ENCODE assay signal across 34 cellular contexts in genomic region chr18:23842305-23842704, GRCh38.
"Had no signal": no experiment of that assay in that cellular context is flagged by ENCODE, and none has a peak within 500 bp of the region (broad histone marks: within the 10 kb centered on the region; RNA-seq: fewer than 3 reads in every experiment).

No MANE protein-coding gene starts in this region.

- H3K27me3 ChIP-seq: MG63 had no signal

- H3K4me3 ChIP-seq: MG63 had no signal

- H3K9ac ChIP-seq: KMS-11 had no signal

- H3K4me2 ChIP-seq: KMS-11 had no signal

- H3K27ac ChIP-seq: KMS-11 had no signal

- H3K9me3 ChIP-seq: MG63 had no signal

- DNase-seq: Karpas-422, Kasumi-1, MG63, MM.1S, MV-4-11, NCI-H1048, NCI-H1092, NCI-H1092 treated with DMSO at 0.1 percent for 48 hours, NCI-H1105, NCI-H1105 treated with DMSO at 0.1 percent for 48 hours, NCI-H1417, NCI-H1417 treated with DMSO at 0.1 percent for 48 hours, NCI-H1436, NCI-H1436 treated with DMSO at 0.1 percent for 48 hours, NCI-H146, NCI-H1694, NCI-H1694 treated with DMSO at 0.1 percent for 48 hours, NCI-H187, NCI-H187 treated with DMSO at 0.1 percent for 48 hours, NCI-H1930, NCI-H2029, NCI-H2029 treated with DMSO at 0.1 percent for 48 hours, NCI-H2081, NCI-H2081 treated with DMSO at 0.1 percent for 48 hours, NCI-H2107, NCI-H2171, NCI-H2171 treated with DMSO at 0.1 percent for 48 hours, NCI-H2227 treated with DMSO at 0.1 percent for 48 hours, NCI-H226, NCI-H345, NCI-H446, NCI-H446 treated with DMSO at 0.1 percent for 48 hours, NCI-H510A had no signal
